In the genomic region with DNA sequence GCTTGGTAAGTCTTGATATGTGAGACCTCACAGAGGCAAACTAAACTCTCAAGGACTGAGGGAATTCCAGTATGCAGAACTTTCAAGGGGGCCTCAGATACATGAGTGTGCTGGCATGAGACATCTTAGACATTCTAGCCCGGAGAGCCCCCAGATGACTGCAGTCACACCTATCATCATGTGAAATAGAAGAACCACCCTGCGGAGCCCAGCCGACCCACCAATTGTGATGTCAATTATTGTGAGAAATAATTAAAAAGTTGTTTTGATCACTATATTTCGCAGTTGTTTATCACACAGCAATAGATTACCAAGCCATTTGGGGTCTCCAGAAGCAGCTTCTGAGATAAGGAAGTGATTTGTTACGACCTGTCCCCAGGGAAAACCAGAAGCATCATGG, we compare ENCODE assay signal across 8 cellular contexts.
"Had no signal": no experiment of that assay in that cellular context is flagged by ENCODE, and none has a peak within 500 bp of the region (broad histone marks: within the 10 kb centered on the region; RNA-seq: fewer than 3 reads in every experiment).

No MANE protein-coding gene starts in this region.

- H3K27ac ChIP-seq: HL-60, KMS-11 had no signal

- H3K4me2 ChIP-seq: KMS-11 had no signal

- H3K36me3 Mint-ChIP-seq: IgD-negative memory B cell had no signal

- DNase-seq: IMR-90, KBM-7, KG1 had no signal

- H3K27ac Mint-ChIP-seq: IgD-negative memory B cell had no signal

- H3K9ac ChIP-seq: KMS-11 had no signal

- FAIRE-seq: HTR-8/SVneo, K562 had no signal

- H3K4me3 ChIP-seq: K562 had no signal

- H3K27me3 Mint-ChIP-seq: IgD-negative memory B cell had no signal

- H3K4me3 Mint-ChIP-seq: IgD-negative memory B cell had no signal

- ATAC-seq: K562 had no signal
